In the genomic region with DNA sequence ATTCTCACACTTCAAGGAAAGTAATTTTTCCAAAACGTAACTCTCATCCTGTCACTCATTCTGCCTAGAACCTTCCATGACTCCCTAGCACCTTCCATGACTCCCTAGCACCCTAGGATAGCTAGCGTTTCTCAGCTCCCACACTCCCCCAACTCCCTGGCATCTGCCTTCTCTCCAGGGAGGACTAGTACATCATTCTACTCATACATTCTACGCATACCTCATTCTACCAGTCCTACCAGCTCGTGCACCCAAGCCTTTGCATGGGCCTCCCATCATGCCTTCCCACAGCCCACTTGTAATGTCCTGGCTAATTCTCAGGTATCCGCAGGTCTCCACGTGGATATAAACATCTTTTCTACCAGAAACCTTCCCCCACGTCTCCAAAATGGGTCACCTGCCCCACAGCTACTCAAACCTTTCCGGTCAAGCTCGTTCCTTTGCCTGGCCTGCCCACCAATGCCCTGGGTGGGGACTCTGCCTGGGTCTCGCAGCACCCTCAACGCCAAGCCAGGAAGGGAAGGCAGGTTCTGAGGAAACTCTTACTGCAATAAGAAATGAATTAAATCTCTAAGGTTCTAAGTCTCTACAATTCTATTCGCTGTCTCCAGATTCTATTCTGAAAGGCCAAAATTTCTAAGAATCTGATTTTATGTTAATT, we compare ENCODE assay signal across 8 cellular contexts. TPM values are rescaled to one million over a fixed set of nuclear protein-coding genes. Genes with fewer than 3 reads are reported as not detected.
DNase-seq lines count a peak whose midpoint lies in the region; ATAC-seq and TF ChIP-seq lines count a peak whose summit lies in the region.

No MANE protein-coding gene starts in this region.

- no peak for ATAC-seq in heart left ventricle
- no peak for ATAC-seq in Right ventricle myocardium superior (ENCODE audit: poor library complexity)

- TF ChIP-seq CTCF in heart left ventricle (IDR thresholded peaks at IDR 0.05) (no peak), brain microvascular endothelial cell (IDR thresholded peaks at IDR 0.05; ENCODE audit: low read depth, low read length, missing control alignments) (no peak)

- peak overlapping the region in 3 of 12 donors; percentile 55 to 62 (median 59) for H3K27ac ChIP-seq in heart left ventricle
- no peak overlapping the region for H3K27ac ChIP-seq in brain microvascular endothelial cell
- H3K27ac ChIP-seq in mesodermal cell (ENCODE audit: low read depth, low read length, severe bottlenecking), result no peak overlapping the region

- H3K4me1 ChIP-seq in heart left ventricle (peaks cover 0 to 26% (median 16%) of the 10 kb centered on the region in 12 donors), mesodermal cell (ENCODE audit: control insufficient read depth, insufficient read depth, low read length, poor library complexity, severe bottlenecking) (peaks cover 12% of the 10 kb centered on the region)

- H3K9me3 ChIP-seq in heart left ventricle (peaks cover 0 to 10% (median 0%) of the 10 kb centered on the region in 12 donors), mesodermal cell (ENCODE audit: control insufficient read depth, low read length) (peaks cover 14% of the 10 kb centered on the region)

- 65 to 77% (median 69%) methylated on average over 12 of the region's 12 CpGs for WGBS in heart left ventricle, 4 donors
- WGBS in mesodermal cell (ENCODE audit: insufficient coverage in 2 of 2), 2 experiments, result 55 to 59% methylated on average over 9 to 10 of the region's 12 CpGs

- DNase-seq in heart left ventricle (no peak), Right ventricle myocardium superior (no peak), brain microvascular endothelial cell (no peak), ureter (ENCODE audit: low spot score) (peak; percentile 44), posterior vena cava (ENCODE audit: low spot score) (no peak), NCI-H2196 treated with DMSO at 0.1 percent for 48 hours (lab: John Stamatoyannopoulos, UW; ENCODE audit: unreplicated experiment) (no peak), KG1 (lab: John Stamatoyannopoulos, UW) (no peak)

- in situ Hi-C loops in brain microvascular endothelial cell (cut with HindIII; ENCODE audit: low pct_ligation_motif_present, low sequenced_read_pairs), result no loop called here

- H3K4me3 ChIP-seq in heart left ventricle, result peak overlapping the region; percentile 61 to 92 (median 74)
- peak overlapping the region; percentile 64 for H3K4me3 ChIP-seq in brain microvascular endothelial cell (ENCODE audit: low read depth, low read length)
- peak overlapping the region; percentile 65 for H3K4me3 ChIP-seq in mesodermal cell (ENCODE audit: extremely low read depth, insufficient read depth, low read length, poor library complexity, severe bottlenecking)

- H3K27me3 ChIP-seq in heart left ventricle, result no peaks in the 10 kb centered on the region
- no peaks in the 10 kb centered on the region for H3K27me3 ChIP-seq in brain microvascular endothelial cell (replicated peaks)

- no peak for TF ChIP-seq POLR2A in heart left ventricle (IDR thresholded peaks at IDR 0.05)

- intact Hi-C loops in heart left ventricle (cut with DNase I), result no loop called here
- intact Hi-C loops in Right ventricle myocardium superior (cut with DNase I), result no loop called here
- intact Hi-C loops in posterior vena cava (cut with DNase I), result no loop called here

- no peaks in the 10 kb centered on the region for H3K36me3 ChIP-seq in heart left ventricle
- H3K36me3 ChIP-seq in brain microvascular endothelial cell (replicated peaks), result no peaks in the 10 kb centered on the region
- peaks cover 4% of the 10 kb centered on the region for H3K36me3 ChIP-seq in mesodermal cell (ENCODE audit: control insufficient read depth, insufficient read depth, low read length)

RNA-seq across cellular contexts. Expression of a gene that starts 0.9 kb away (rescaled TPM):
- total RNA-seq in heart left ventricle, result 1 to 10 TPM; 1.9 to 7.0 (median 3.7) TPM
- polyA plus RNA-seq in heart left ventricle, result 1 to 10 TPM; 3.1 to 8.0 TPM
- 3.0 TPM for total RNA-seq in Right ventricle myocardium superior
- polyA plus RNA-seq in mesodermal cell (2013, experiment 1 of 2), result 23.0 TPM
- polyA plus RNA-seq in mesodermal cell (2013, experiment 2 of 2), result 21.8 TPM
- 38.1 TPM for total RNA-seq in ureter
- total RNA-seq in posterior vena cava, result 10 to 100 TPM; 15.5 to 18.6 TPM

RNA-seq across cellular contexts. Expression of a gene that starts 12.0 kb away (rescaled TPM):
- total RNA-seq in heart left ventricle (1 to 10 TPM in 3 of 9 donors, under 1 TPM in 6; 0.25 to 4.7 (median 0.70) TPM), Right ventricle myocardium superior (0.43 TPM), ureter (38.5 TPM), posterior vena cava (10 to 100 TPM; 16.1 to 17.6 TPM)
- under 1 TPM; 0.23 to 0.32 TPM for polyA plus RNA-seq in heart left ventricle
- 7.0 TPM for polyA plus RNA-seq in mesodermal cell (2013, experiment 1 of 2)
- 6.6 TPM for polyA plus RNA-seq in mesodermal cell (2013, experiment 2 of 2)
